20 cellular contexts compared by ENCODE assay signal in genomic region chr20:62480318-62480717, GRCh38. TPM values are rescaled to one million over a fixed set of nuclear protein-coding genes. Genes with fewer than 3 reads are reported as not detected.
"Had no signal": no experiment of that assay in that cellular context is flagged by ENCODE, and none has a peak within 500 bp of the region (broad histone marks: within the 10 kb centered on the region; RNA-seq: fewer than 3 reads in every experiment).

No MANE protein-coding gene starts in this region.

- H3K9me3 ChIP-seq: esophagus muscularis mucosa, psoas muscle, spleen had no signal

- H3K4me1 ChIP-seq: foreskin keratinocyte had no signal

- H3K9me3 Mint-ChIP-seq: activated CD4-positive, alpha-beta memory T cell treated with anti-CD3 and anti-CD28 coated beads, Interleukin-2, amount 10 ng/mL, durations not matched to agents 7 days and 5 days; activated naive CD8-positive, alpha-beta T cell treated with anti-CD3 and anti-CD28 coated beads for 36 hours; activated T-cell treated with anti-CD3 and anti-CD28 coated beads, Interleukin-2, amount 50 U/mL, for 72 hours; memory B cell; natural killer cell treated with Interleukin-12 subunit alpha and Interleukin-12 subunit beta and Interleukin-15 and Interleukin-18, amount 100 ng/mL, for 72 hours; stimulated activated memory B cell treated with anti-CD40 and anti-IgM and Interleukin-4, amounts not matched to agents 10 μg/mL and 1 μg/mL and 100 μg/mL, for 72 hours had no signal

- H3K27ac ChIP-seq: esophagus muscularis mucosa, foreskin keratinocyte, psoas muscle, spleen, VCaP had no signal

- H3K4me3 Mint-ChIP-seq: activated CD4-positive, alpha-beta memory T cell treated with anti-CD3 and anti-CD28 coated beads, Interleukin-2, amount 10 ng/mL, durations not matched to agents 7 days and 5 days; activated naive CD8-positive, alpha-beta T cell treated with anti-CD3 and anti-CD28 coated beads for 36 hours; activated T-cell treated with anti-CD3 and anti-CD28 coated beads, Interleukin-2, amount 50 U/mL, for 72 hours; memory B cell; natural killer cell treated with Interleukin-12 subunit alpha and Interleukin-12 subunit beta and Interleukin-15 and Interleukin-18, amount 100 ng/mL, for 72 hours; stimulated activated memory B cell treated with anti-CD40 and anti-IgM and Interleukin-4, amounts not matched to agents 10 μg/mL and 1 μg/mL and 100 μg/mL, for 72 hours; T-helper 17 cell had no signal

- ATAC-seq: activated T-cell treated with anti-CD3 and anti-CD28 coated beads, Interleukin-2, amount 50 U/mL, for 72 hours; foreskin keratinocyte; left lobe of liver; natural killer cell treated with Interleukin-12 subunit alpha and Interleukin-12 subunit beta and Interleukin-15 and Interleukin-18, amount 100 ng/mL, for 72 hours; psoas muscle; sciatic nerve; T-helper 17 cell had no signal

- H3K36me3 Mint-ChIP-seq: activated naive CD8-positive, alpha-beta T cell treated with anti-CD3 and anti-CD28 coated beads for 36 hours; stimulated activated memory B cell treated with anti-CD40 and anti-IgM and Interleukin-4, amounts not matched to agents 10 μg/mL and 1 μg/mL and 100 μg/mL, for 72 hours had no signal

- DNase-seq: activated CD4-positive, alpha-beta memory T cell treated with anti-CD3 and anti-CD28 coated beads, Interleukin-2, amount 10 ng/mL, durations not matched to agents 7 days and 5 days; activated gamma-delta T cell treated with Interleukin-2 at 50 U/mL for 16 hours; activated naive CD8-positive, alpha-beta T cell treated with anti-CD3 and anti-CD28 coated beads for 36 hours; activated T-cell treated with anti-CD3 and anti-CD28 coated beads, Interleukin-2, amount 50 U/mL, for 72 hours; anterior cingulate cortex; foreskin keratinocyte; psoas muscle; spleen; stimulated activated CD4-positive, alpha-beta T cell treated with anti-CD3 and anti-CD28 coated beads, Interleukin-1b, Interleukin-23, amount 100 ng/mL, for 48 hours; substantia nigra; T-helper 17 cell; trophoblast cell had no signal

- H3K4me1 Mint-ChIP-seq: activated CD4-positive, alpha-beta memory T cell treated with anti-CD3 and anti-CD28 coated beads, Interleukin-2, amount 10 ng/mL, durations not matched to agents 7 days and 5 days had no signal

- H3K36me3 ChIP-seq: esophagus muscularis mucosa, spleen had no signal

- H3K4me3 ChIP-seq: esophagus muscularis mucosa, psoas muscle, spleen had no signal

RNA-seq across cellular contexts. Expression of gene GATA5, which starts 4.5 kb away (rescaled TPM):
- total RNA-seq: activated CD4-positive, alpha-beta memory T cell treated with anti-CD3 and anti-CD28 coated beads, Interleukin-2, amount 10 ng/mL, durations not matched to agents 7 days and 5 days; activated naive CD8-positive, alpha-beta T cell treated with anti-CD3 and anti-CD28 coated beads for 36 hours; activated T-cell treated with anti-CD3 and anti-CD28 coated beads, Interleukin-2, amount 50 U/mL, for 72 hours; foreskin keratinocyte; natural killer cell treated with Interleukin-12 subunit alpha and Interleukin-12 subunit beta and Interleukin-15 and Interleukin-18, amount 100 ng/mL, for 72 hours; T-helper 17 cell had no signal

RNA-seq across cellular contexts. Expression of gene RBBP8NL, which starts 53.0 kb away (rescaled TPM):
- total RNA-seq: activated CD4-positive, alpha-beta memory T cell treated with anti-CD3 and anti-CD28 coated beads, Interleukin-2, amount 10 ng/mL, durations not matched to agents 7 days and 5 days; activated naive CD8-positive, alpha-beta T cell treated with anti-CD3 and anti-CD28 coated beads for 36 hours; activated T-cell treated with anti-CD3 and anti-CD28 coated beads, Interleukin-2, amount 50 U/mL, for 72 hours; esophagus muscularis mucosa; foreskin keratinocyte; left lobe of liver; natural killer cell treated with Interleukin-12 subunit alpha and Interleukin-12 subunit beta and Interleukin-15 and Interleukin-18, amount 100 ng/mL, for 72 hours; omental fat pad; psoas muscle; sciatic nerve; spleen; T-helper 17 cell had no signal
